ENCODE assay signal across 1 cellular context in the genomic region with DNA sequence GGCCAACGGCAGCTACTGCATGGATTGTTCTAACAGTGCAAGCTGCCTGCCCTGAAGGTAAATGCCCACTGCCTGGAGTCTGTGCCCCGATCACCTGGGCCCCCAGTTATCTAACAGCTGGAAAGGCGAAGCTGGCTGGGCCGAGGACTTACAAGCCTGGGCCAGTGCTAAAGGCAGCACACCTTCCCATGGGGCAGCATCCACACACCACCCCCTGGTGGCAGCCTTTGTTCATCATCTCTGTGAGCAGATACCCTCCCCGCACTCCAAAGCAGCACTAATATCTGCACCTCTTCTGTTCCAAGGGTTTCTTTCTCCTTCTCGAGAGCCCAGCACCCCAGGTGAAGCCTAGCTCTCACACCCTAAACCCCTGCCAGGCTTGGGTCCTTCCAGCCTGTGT.
TF ChIP-seq lines count a peak whose summit lies in the region.

No MANE protein-coding gene starts in this region.

TF ChIP-seq in GM12878, 131 proteins besides CTCF, POLR2A, EP300 and RAD21 (continued from another document):
- TF ChIP-seq ZNF687 (IDR thresholded peaks at IDR 0.05) (peak; percentile 47; the same call in 1 of the 2 replicates), CBFB (IDR thresholded peaks at IDR 0.05; ENCODE audit: low read depth) (no peak), TCF7 (IDR thresholded peaks at IDR 0.05; ENCODE audit: borderline replicate concordance) (no peak), NFXL1 (IDR thresholded peaks at IDR 0.05; ENCODE audit: borderline replicate concordance) (no peak), ZZZ3 (IDR thresholded peaks at IDR 0.05; ENCODE audit: control insufficient read depth, insufficient read length, low read depth) (no peak), TARDBP (IDR thresholded peaks at IDR 0.05; ENCODE audit: borderline replicate concordance) (no peak), POLR2AphosphoS5 (IDR thresholded peaks at IDR 0.05; ENCODE audit: low read length) (no peak), SUZ12 (IDR thresholded peaks at IDR 0.05; ENCODE audit: unreplicated experiment) (no peak), YY1 (IDR thresholded peaks at IDR 0.05; ENCODE audit: low read depth, low read length) (0 out of 2 replicates have a peak, but pooled peaks have one; percentile 45), MTA3 (IDR thresholded peaks at IDR 0.05; ENCODE audit: borderline replicate concordance, low read length) (no peak), MEF2B (IDR thresholded peaks at IDR 0.05; ENCODE audit: partially characterized antibody, poor library complexity, severe bottlenecking) (no peak), FOXK2 (IDR thresholded peaks at IDR 0.05) (no peak)
- TF ChIP-seq, protein P1, sequence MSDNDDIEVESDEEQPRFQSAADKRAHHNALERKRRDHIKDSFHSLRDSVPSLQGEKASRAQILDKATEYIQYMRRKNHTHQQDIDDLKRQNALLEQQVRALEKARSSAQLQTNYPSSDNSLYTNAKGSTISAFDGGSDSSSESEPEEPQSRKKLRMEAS (IDR thresholded peaks at IDR 0.05; ENCODE audit: low read depth, low read length) = no peak
- TF ChIP-seq, protein P2, sequence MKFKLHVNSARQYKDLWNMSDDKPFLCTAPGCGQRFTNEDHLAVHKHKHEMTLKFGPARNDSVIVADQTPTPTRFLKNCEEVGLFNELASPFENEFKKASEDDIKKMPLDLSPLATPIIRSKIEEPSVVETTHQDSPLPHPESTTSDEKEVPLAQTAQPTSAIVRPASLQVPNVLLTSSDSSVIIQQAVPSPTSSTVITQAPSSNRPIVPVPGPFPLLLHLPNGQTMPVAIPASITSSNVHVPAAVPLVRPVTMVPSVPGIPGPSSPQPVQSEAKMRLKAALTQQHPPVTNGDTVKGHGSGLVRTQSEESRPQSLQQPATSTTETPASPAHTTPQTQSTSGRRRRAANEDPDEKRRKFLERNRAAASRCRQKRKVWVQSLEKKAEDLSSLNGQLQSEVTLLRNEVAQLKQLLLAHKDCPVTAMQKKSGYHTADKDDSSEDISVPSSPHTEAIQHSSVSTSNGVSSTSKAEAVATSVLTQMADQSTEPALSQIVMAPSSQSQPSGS (IDR thresholded peaks at IDR 0.05; ENCODE audit: low read length) = no peak
TF ChIP-seq in GM12878: peak in this region for 3.
